In genomic region chr16:64907844-64908243, GRCh38 we compare ENCODE assay signal across 16 cellular contexts.
"Had no signal": no experiment of that assay in that cellular context is flagged by ENCODE, and none has a peak within 500 bp of the region (broad histone marks: within the 10 kb centered on the region; RNA-seq: fewer than 3 reads in every experiment).

No MANE protein-coding gene starts in this region.

- H3K4me1 Mint-ChIP-seq: activated B cell treated with CpG ODN at 0.5 μM for 24 hours; activated naive CD4-positive, alpha-beta T cell treated with anti-CD3 and anti-CD28 coated beads, Interleukin-2, amount 10 ng/mL, durations not matched to agents 7 days and 5 days; activated T-helper 17 cell treated with anti-CD3 and anti-CD28 coated beads, Interleukin-2, amount 50 U/mL, for 72 hours; memory B cell; stimulated activated effector memory CD8-positive, alpha-beta T cell treated with anti-CD3 and anti-CD28 coated beads, Interleukin-12 subunit alpha, Interleukin-12 subunit beta, amount 100 ng/mL, for 72 hours had no signal

- H3K27me3 Mint-ChIP-seq: activated B cell treated with CpG ODN at 0.5 μM for 24 hours; activated naive CD4-positive, alpha-beta T cell treated with anti-CD3 and anti-CD28 coated beads, Interleukin-2, amount 10 ng/mL, durations not matched to agents 7 days and 5 days; activated T-helper 17 cell treated with anti-CD3 and anti-CD28 coated beads, Interleukin-2, amount 50 U/mL, for 72 hours; memory B cell had no signal

- H2AFZ ChIP-seq: parathyroid adenoma had no signal

- H3K4me1 ChIP-seq: body of pancreas, foreskin keratinocyte, left lung, parathyroid adenoma had no signal

- H3K4me3 Mint-ChIP-seq: activated B cell treated with CpG ODN at 0.5 μM for 24 hours; activated naive CD4-positive, alpha-beta T cell treated with anti-CD3 and anti-CD28 coated beads, Interleukin-2, amount 10 ng/mL, durations not matched to agents 7 days and 5 days; activated T-helper 17 cell treated with anti-CD3 and anti-CD28 coated beads, Interleukin-2, amount 50 U/mL, for 72 hours; memory B cell; neural crest cell; stimulated activated effector memory CD8-positive, alpha-beta T cell treated with anti-CD3 and anti-CD28 coated beads, Interleukin-12 subunit alpha, Interleukin-12 subunit beta, amount 100 ng/mL, for 72 hours had no signal

- ATAC-seq: activated T-helper 17 cell treated with anti-CD3 and anti-CD28 coated beads, Interleukin-2, amount 50 U/mL, for 72 hours; body of pancreas; foreskin keratinocyte; left lung; stimulated activated effector memory CD8-positive, alpha-beta T cell treated with anti-CD3 and anti-CD28 coated beads, Interleukin-12 subunit alpha, Interleukin-12 subunit beta, amount 100 ng/mL, for 72 hours had no signal

- H3K9me3 ChIP-seq: body of pancreas, left lung, tibial artery had no signal

- H3K27me3 ChIP-seq: body of pancreas, foreskin keratinocyte, left lung, tibial artery had no signal

- H3K36me3 ChIP-seq: left lung, tibial artery had no signal

- H3K9ac ChIP-seq: parathyroid adenoma had no signal

- H3K4me3 ChIP-seq: body of pancreas, left lung, tibial artery had no signal

- H3K27ac Mint-ChIP-seq: activated B cell treated with CpG ODN at 0.5 μM for 24 hours; activated naive CD4-positive, alpha-beta T cell treated with anti-CD3 and anti-CD28 coated beads, Interleukin-2, amount 10 ng/mL, durations not matched to agents 7 days and 5 days; activated T-helper 17 cell treated with anti-CD3 and anti-CD28 coated beads, Interleukin-2, amount 50 U/mL, for 72 hours; memory B cell; stimulated activated effector memory CD8-positive, alpha-beta T cell treated with anti-CD3 and anti-CD28 coated beads, Interleukin-12 subunit alpha, Interleukin-12 subunit beta, amount 100 ng/mL, for 72 hours had no signal

- H3K79me2 ChIP-seq: parathyroid adenoma had no signal

- H3K36me3 Mint-ChIP-seq: activated naive CD4-positive, alpha-beta T cell treated with anti-CD3 and anti-CD28 coated beads, Interleukin-2, amount 10 ng/mL, durations not matched to agents 7 days and 5 days; memory B cell; stimulated activated effector memory CD8-positive, alpha-beta T cell treated with anti-CD3 and anti-CD28 coated beads, Interleukin-12 subunit alpha, Interleukin-12 subunit beta, amount 100 ng/mL, for 72 hours had no signal

- H3K27ac ChIP-seq: body of pancreas, foreskin keratinocyte, left lung, parathyroid adenoma, tibial artery had no signal

- DNase-seq: activated B cell treated with CpG ODN at 0.5 μM for 24 hours; activated CD4-positive, alpha-beta T cell treated with anti-CD3 and anti-CD28 coated beads, Interleukin-2, amount 50 U/mL, for 1 hour; activated naive CD4-positive, alpha-beta T cell treated with anti-CD3 and anti-CD28 coated beads, Interleukin-2, amount 10 ng/mL, durations not matched to agents 7 days and 5 days; activated T-cell treated with anti-CD3 and anti-CD28 coated beads for 4 hours; cerebellar nuclear complex; foreskin keratinocyte; left lung; small intestine; T-helper 2 cell; tibial artery had no signal
